In the genomic region with DNA sequence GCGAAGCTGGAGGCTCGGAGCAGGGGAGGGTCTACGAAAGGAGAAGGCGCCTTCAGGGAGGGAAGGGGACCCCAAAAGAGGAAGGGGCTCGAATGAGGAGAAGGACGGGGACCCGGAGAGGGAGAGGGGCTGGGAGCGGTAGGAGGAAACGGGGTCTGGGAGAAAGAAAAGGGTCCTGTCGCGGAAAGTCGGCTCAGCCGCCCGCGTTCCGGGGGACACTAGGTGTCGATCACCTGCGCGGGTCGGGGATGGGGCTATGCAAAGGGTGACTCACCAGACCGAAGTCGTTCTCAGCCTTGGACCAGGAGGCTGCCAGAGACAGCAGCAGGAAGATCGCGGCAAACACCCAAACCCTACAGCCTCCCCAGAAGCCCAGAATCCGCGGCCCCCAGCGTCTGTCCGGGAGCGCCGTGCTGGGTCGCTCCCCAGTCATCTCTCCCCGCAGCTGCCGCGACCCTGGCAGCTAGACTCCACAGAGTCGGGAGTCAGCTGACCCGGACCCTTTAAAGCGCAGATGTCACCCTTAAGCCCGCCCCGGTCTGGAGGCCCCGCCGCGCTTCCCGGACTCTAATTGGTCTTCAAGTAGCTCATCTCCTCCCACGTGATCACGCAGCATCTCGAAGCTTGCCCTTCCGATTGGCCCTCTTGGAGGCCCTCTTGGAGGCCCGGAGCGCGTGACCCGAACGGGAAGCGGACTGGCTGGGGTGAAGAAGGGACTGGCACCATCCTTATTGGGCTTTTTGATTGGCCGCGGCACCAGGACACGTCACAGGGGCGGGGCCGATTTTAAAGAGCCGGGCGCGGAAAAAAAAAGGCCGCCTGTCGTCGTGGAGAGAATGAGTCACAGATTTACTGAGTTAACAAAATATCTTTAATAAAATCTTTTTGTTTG, we compare ENCODE assay signal across 1 cellular context.
A peak's percentile ranks its signal among the peaks of the same experiment; 100 is the strongest.
TF ChIP-seq lines count a peak whose summit lies in the region.

NEU1 (minus strand) TSS at position 478 of the 892 bp plus-strand sequence; CDS start at position 433, 45 bp downstream.

TF ChIP-seq in HepG2, 621 proteins besides CTCF, POLR2A, EP300 and RAD21 (continued from another document and continues in another):
- peak; percentile 95 for TF ChIP-seq KDM4B (CRISPR knock-in tag; IDR thresholded peaks at IDR 0.05)
- TF ChIP-seq NFIC (IDR thresholded peaks at IDR 0.05; ENCODE audit: low read length), result peak; percentile 37; the same call in 1 of the 2 replicates
- TF ChIP-seq MLLT10 (CRISPR knock-in tag; IDR thresholded peaks at IDR 0.05), result no peak; the same call in 1 of the 2 replicates
- TF ChIP-seq CCAR2 (optimal IDR thresholded peaks at IDR 0.05; ENCODE audit: low read depth, low read length), result no peak
- peak; percentile 66 for TF ChIP-seq ZNF704 (CRISPR knock-in tag; IDR thresholded peaks at IDR 0.05; ENCODE audit: borderline replicate concordance)
- no peak for TF ChIP-seq ZNF616 (CRISPR knock-in tag; IDR thresholded peaks at IDR 0.05; ENCODE audit: low read depth)
- TF ChIP-seq ZNF574 (CRISPR knock-in tag; IDR thresholded peaks at IDR 0.05), result peak; percentile 84
- TF ChIP-seq ZFP1 (CRISPR knock-in tag; IDR thresholded peaks at IDR 0.05), result peak; percentile 79
- peak; percentile 67 for TF ChIP-seq BHLHE40 (IDR thresholded peaks at IDR 0.05; ENCODE audit: low read length)
- TF ChIP-seq STAT5B (CRISPR knock-in tag; IDR thresholded peaks at IDR 0.05), result 0 out of 2 replicates have a peak, but pooled peaks have one; percentile 17
- no peak; the same call in 1 of the 2 replicates for TF ChIP-seq ZNF546 (CRISPR knock-in tag; conservative IDR thresholded peaks at IDR 0.05)
- peak; percentile 99 for TF ChIP-seq DR1 (CRISPR knock-in tag; IDR thresholded peaks at IDR 0.05)
- TF ChIP-seq LCORL (IDR thresholded peaks at IDR 0.05), result no peak
- peak; percentile 76 for TF ChIP-seq LCORL (CRISPR knock-in tag; IDR thresholded peaks at IDR 0.05)
- TF ChIP-seq ZNF230 (CRISPR knock-in tag; IDR thresholded peaks at IDR 0.05), result peak; percentile 38; the same call in 1 of the 2 replicates
- peak; percentile 41; the same call in 1 of the 2 replicates for TF ChIP-seq FOXJ3 (CRISPR knock-in tag; IDR thresholded peaks at IDR 0.05; ENCODE audit: borderline replicate concordance)
- no peak for TF ChIP-seq GLMP (CRISPR knock-in tag; IDR thresholded peaks at IDR 0.05; ENCODE audit: borderline replicate concordance)
- no peak for TF ChIP-seq GZF1 (CRISPR knock-in tag; IDR thresholded peaks at IDR 0.05)
- TF ChIP-seq, protein P1, sequence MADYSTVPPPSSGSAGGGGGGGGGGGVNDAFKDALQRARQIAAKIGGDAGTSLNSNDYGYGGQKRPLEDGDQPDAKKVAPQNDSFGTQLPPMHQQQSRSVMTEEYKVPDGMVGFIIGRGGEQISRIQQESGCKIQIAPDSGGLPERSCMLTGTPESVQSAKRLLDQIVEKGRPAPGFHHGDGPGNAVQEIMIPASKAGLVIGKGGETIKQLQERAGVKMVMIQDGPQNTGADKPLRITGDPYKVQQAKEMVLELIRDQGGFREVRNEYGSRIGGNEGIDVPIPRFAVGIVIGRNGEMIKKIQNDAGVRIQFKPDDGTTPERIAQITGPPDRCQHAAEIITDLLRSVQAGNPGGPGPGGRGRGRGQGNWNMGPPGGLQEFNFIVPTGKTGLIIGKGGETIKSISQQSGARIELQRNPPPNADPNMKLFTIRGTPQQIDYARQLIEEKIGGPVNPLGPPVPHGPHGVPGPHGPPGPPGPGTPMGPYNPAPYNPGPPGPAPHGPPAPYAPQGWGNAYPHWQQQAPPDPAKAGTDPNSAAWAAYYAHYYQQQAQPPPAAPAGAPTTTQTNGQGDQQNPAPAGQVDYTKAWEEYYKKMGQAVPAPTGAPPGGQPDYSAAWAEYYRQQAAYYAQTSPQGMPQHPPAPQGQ (CRISPR knock-in tag; IDR thresholded peaks at IDR 0.05; ENCODE audit: borderline replicate concordance), result peak; percentile 84; the same call in 1 of the 2 replicates
- peak; percentile 86; the same call in 1 of the 2 replicates for TF ChIP-seq FOXC1 (CRISPR knock-in tag; IDR thresholded peaks at IDR 0.05; ENCODE audit: borderline replicate concordance)
- TF ChIP-seq ZNF841 (CRISPR knock-in tag; IDR thresholded peaks at IDR 0.05; ENCODE audit: borderline replicate concordance), result no peak
- TF ChIP-seq KLF12 (CRISPR knock-in tag; IDR thresholded peaks at IDR 0.05; ENCODE audit: borderline replicate concordance), result no peak
- no peak; the same call in none of the 2 replicates for TF ChIP-seq ZNF737 (CRISPR knock-in tag; IDR thresholded peaks at IDR 0.05; ENCODE audit: borderline replicate concordance)
- TF ChIP-seq TBX3 (IDR thresholded peaks at IDR 0.05; ENCODE audit: borderline replicate concordance), result 0 out of 2 replicates have a peak, but pooled peaks have one; percentile 9
- TF ChIP-seq CENPX (CRISPR knock-in tag; IDR thresholded peaks at IDR 0.05), result no peak
- TF ChIP-seq, protein P2, sequence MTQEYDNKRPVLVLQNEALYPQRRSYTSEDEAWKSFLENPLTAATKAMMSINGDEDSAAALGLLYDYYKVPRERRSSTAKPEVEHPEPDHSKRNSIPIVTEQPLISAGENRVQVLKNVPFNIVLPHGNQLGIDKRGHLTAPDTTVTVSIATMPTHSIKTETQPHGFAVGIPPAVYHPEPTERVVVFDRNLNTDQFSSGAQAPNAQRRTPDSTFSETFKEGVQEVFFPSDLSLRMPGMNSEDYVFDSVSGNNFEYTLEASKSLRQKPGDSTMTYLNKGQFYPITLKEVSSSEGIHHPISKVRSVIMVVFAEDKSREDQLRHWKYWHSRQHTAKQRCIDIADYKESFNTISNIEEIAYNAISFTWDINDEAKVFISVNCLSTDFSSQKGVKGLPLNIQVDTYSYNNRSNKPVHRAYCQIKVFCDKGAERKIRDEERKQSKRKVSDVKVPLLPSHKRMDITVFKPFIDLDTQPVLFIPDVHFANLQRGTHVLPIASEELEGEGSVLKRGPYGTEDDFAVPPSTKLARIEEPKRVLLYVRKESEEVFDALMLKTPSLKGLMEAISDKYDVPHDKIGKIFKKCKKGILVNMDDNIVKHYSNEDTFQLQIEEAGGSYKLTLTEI (CRISPR knock-in tag; conservative IDR thresholded peaks at IDR 0.05), result no peak
- no peak for TF ChIP-seq ZSCAN30 (CRISPR knock-in tag; IDR thresholded peaks at IDR 0.05)
- TF ChIP-seq ZC3H4 (CRISPR knock-in tag; IDR thresholded peaks at IDR 0.05; ENCODE audit: borderline replicate concordance), result no peak
- no peak for TF ChIP-seq ZBTB8A (CRISPR knock-in tag; IDR thresholded peaks at IDR 0.05; ENCODE audit: borderline replicate concordance, low read depth)
- TF ChIP-seq HMG20A (CRISPR knock-in tag; IDR thresholded peaks at IDR 0.05; ENCODE audit: borderline replicate concordance), result no peak
- TF ChIP-seq, protein P3, sequence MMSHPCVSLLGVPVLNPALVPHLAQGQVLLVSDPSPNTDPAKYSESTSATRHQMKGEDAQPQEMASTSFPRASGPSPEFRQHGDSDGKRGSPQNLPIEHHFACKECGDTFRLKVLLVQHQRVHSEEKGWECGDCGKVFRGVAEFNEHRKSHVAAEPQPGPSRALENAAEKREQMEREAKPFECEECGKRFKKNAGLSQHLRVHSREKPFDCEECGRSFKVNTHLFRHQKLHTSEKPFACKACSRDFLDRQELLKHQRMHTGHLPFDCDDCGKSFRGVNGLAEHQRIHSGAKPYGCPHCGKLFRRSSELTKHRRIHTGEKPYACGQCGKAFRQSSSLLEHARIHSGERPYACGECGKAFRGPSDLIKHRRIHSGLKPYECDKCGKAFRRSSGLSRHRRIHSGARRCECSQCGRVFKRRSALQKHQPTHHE (CRISPR knock-in tag; IDR thresholded peaks at IDR 0.05; ENCODE audit: borderline replicate concordance), result peak; percentile 95
- no peak for TF ChIP-seq ZNF672 (CRISPR knock-in tag; IDR thresholded peaks at IDR 0.05)
- peak; percentile 75; the same call in 1 of the 2 replicates for TF ChIP-seq ZNF124 (CRISPR knock-in tag; IDR thresholded peaks at IDR 0.05)
- TF ChIP-seq PREB (CRISPR knock-in tag; IDR thresholded peaks at IDR 0.05), result peak; percentile 26; the same call in 1 of the 2 replicates
- TF ChIP-seq RARG (CRISPR knock-in tag; IDR thresholded peaks at IDR 0.05; ENCODE audit: low read depth), result no peak; the same call in 1 of the 2 replicates
- peak; percentile 82 for TF ChIP-seq HDAC2 (CRISPR knock-in tag; IDR thresholded peaks at IDR 0.05)
- TF ChIP-seq ZBTB44 (CRISPR knock-in tag; IDR thresholded peaks at IDR 0.05), result peak; percentile 81; the same call in 1 of the 2 replicates
